14 cellular contexts compared by ENCODE assay signal in the genomic region with DNA sequence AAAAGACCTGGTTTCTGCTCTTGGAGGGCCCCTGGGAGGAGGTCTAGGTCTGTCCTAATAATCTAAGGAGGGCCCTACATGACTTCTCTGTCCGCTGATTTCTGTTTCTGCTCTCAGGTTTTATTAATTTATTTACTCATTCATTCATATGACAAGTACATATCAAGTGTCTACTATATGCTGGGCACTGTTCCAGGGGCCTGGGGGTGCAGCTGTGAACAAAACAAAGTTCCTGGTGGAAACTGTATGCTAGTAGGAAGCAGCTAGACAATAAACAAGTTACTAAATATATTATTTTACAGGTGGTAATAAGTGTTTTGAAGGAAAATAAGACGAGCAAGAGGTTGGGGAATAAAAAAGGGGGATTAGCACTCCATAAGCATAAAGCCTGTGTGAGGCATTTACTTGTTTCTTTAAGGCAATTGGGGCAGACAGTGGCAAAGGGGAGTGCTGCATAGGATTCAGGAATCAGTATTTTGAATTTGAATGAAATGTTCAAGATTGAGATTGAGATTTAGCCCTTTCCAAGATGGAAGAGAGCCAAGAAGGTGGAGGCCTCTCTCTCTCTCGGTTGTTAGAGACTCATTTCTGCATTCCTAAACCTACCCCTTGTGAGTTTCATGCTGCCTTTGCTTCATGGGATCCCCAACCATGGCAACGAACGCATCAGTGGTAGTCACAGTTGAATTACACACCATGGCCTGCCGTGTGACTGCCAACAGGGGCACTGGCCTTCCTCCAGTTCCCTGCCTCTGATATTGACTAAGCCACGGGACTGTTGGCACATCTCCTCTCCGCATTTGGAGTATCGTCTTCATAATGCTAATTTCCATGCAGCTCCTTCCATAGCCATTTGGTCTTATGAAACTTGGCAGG. TPM values are rescaled to one million over a fixed set of nuclear protein-coding genes. Genes with fewer than 3 reads are reported as not detected.
DNase-seq lines count a peak whose midpoint lies in the region; ATAC-seq and TF ChIP-seq lines count a peak whose summit lies in the region.
"Had no signal": no experiment of that assay in that cellular context is flagged by ENCODE, and none has a peak within 500 bp of the region (broad histone marks: within the 10 kb centered on the region; RNA-seq: fewer than 3 reads in every experiment).

No MANE protein-coding gene starts in this region.

- no peaks in the 10 kb centered on the region for H3K4me1 ChIP-seq in endodermal cell (ENCODE audit: control insufficient read depth, insufficient read depth, low read length)
- H3K4me1 ChIP-seq in osteoblast (ENCODE audit: insufficient read depth, low read length), result peaks cover 5% of the 10 kb centered on the region

- no peaks in the 10 kb centered on the region for H3K36me3 Mint-ChIP-seq in endodermal cell (ENCODE audit: low read depth)

- H3K79me2 ChIP-seq in osteoblast (ENCODE audit: insufficient read depth, low read length), result no peaks in the 10 kb centered on the region

- H3K4me2 ChIP-seq in osteoblast (ENCODE audit: insufficient read depth, low read length), result no peak overlapping the region

- no peak overlapping the region for H3K4me3 Mint-ChIP-seq in endodermal cell
- H3K4me3 Mint-ChIP-seq: activated naive CD8-positive, alpha-beta T cell treated with anti-CD3 and anti-CD28 coated beads, Interleukin-2, amount 50 U/mL, for 24 hours; dendritic cell treated with granulocyte-macrophage colony-stimulating factor and Interleukin-4, amounts not matched to agents 40 ng/mL and 50 ng/mL, for 4 days had no signal

- H3K27me3 ChIP-seq in endodermal cell (ENCODE audit: control insufficient read depth, insufficient read depth, low read length, poor library complexity, severe bottlenecking) (peaks cover 20% of the 10 kb centered on the region), osteoblast (ENCODE audit: insufficient read depth, low read length) (peaks cover 6% of the 10 kb centered on the region)

- H3K27me3 Mint-ChIP-seq in endodermal cell (ENCODE audit: insufficient read depth), result peaks cover 81% of the 10 kb centered on the region

- no peaks in the 10 kb centered on the region for H3K9me3 ChIP-seq in endodermal cell (ENCODE audit: control insufficient read depth, low read length)
- no peaks in the 10 kb centered on the region for H3K9me3 ChIP-seq in osteoblast (ENCODE audit: low read depth, low read length)

- no peak overlapping the region for H3K27ac Mint-ChIP-seq in endodermal cell
- H3K27ac Mint-ChIP-seq: activated naive CD8-positive, alpha-beta T cell treated with anti-CD3 and anti-CD28 coated beads, Interleukin-2, amount 50 U/mL, for 24 hours; dendritic cell treated with granulocyte-macrophage colony-stimulating factor and Interleukin-4, amounts not matched to agents 40 ng/mL and 50 ng/mL, for 4 days had no signal

- 88 to 92% methylated on average over 6 to 9 of the region's 9 CpGs for WGBS in endodermal cell (ENCODE audit: insufficient coverage in 1 of 2, insufficient read length in 1 of 2), 2 experiments

- no peaks in the 10 kb centered on the region for H4K20me1 ChIP-seq in osteoblast (ENCODE audit: insufficient read depth, low read length)

- H3K9ac ChIP-seq in endodermal cell (ENCODE audit: extremely low read depth, low read length, poor library complexity, severe bottlenecking), result no peak overlapping the region

- H3K27ac ChIP-seq in endodermal cell (ENCODE audit: low read depth, low read length) (peak overlapping the region; percentile 44), osteoblast (ENCODE audit: low read depth, low read length) (no peak overlapping the region)
- H3K27ac ChIP-seq: HL-60 had no signal

- no peak overlapping the region for H3K4me3 ChIP-seq in AG10803 (ENCODE audit: low read length)
- no peak overlapping the region for H3K4me3 ChIP-seq in endodermal cell (ENCODE audit: low read length)
- H3K4me3 ChIP-seq in osteoblast (ENCODE audit: insufficient read depth, low read length), result no peak overlapping the region

- no peak overlapping the region for H2AFZ ChIP-seq in osteoblast (ENCODE audit: low read length)

- no peaks in the 10 kb centered on the region for H3K9me3 Mint-ChIP-seq in endodermal cell
- H3K9me3 Mint-ChIP-seq: activated naive CD8-positive, alpha-beta T cell treated with anti-CD3 and anti-CD28 coated beads, Interleukin-2, amount 50 U/mL, for 24 hours; dendritic cell treated with granulocyte-macrophage colony-stimulating factor and Interleukin-4, amounts not matched to agents 40 ng/mL and 50 ng/mL, for 4 days had no signal

- ATAC-seq in HG03039 (IDR thresholded peaks at IDR 0.05; ENCODE audit: unreplicated experiment) (no peak), GM21447 (IDR thresholded peaks at IDR 0.05; ENCODE audit: unreplicated experiment) (no peak)
- ATAC-seq: activated naive CD8-positive, alpha-beta T cell treated with anti-CD3 and anti-CD28 coated beads, Interleukin-2, amount 50 U/mL, for 24 hours had no signal

- TF ChIP-seq CTCF in AG10803 (conservative IDR thresholded peaks at IDR 0.05; ENCODE audit: low read length) (no peak), endodermal cell (conservative IDR thresholded peaks at IDR 0.05) (no peak), osteoblast (IDR thresholded peaks at IDR 0.05; ENCODE audit: extremely low read depth, low read depth, low read length) (no peak)

- DNase-seq in AG10803 (ENCODE audit: low read depth), result peak; percentile 4
- DNase-seq in LHCN-M2 (ENCODE audit: low read depth), result peak; percentile 33
- DNase-seq in NCI-H345 (lab: John Stamatoyannopoulos, UW), result peak; percentile 93
- no peak for DNase-seq in endodermal cell
- DNase-seq in osteoblast (ENCODE audit: insufficient read length, low spot score, missing footprints), result no peak
- no peak for DNase-seq in activated CD4-positive, alpha-beta T cell treated with anti-CD3 and anti-CD28 coated beads for 48 hours
- DNase-seq: activated naive CD8-positive, alpha-beta T cell treated with anti-CD3 and anti-CD28 coated beads, Interleukin-2, amount 50 U/mL, for 24 hours; kidney; stimulated activated CD4-positive, alpha-beta T cell treated with anti-CD3 and anti-CD28 coated beads, Interleukin-15, amount 100 ng/mL, for 24 hours had no signal

- H3K36me3 ChIP-seq in endodermal cell (ENCODE audit: control insufficient read depth, insufficient read depth, low read length), result no peaks in the 10 kb centered on the region
- H3K36me3 ChIP-seq in osteoblast (ENCODE audit: insufficient read depth, low read length), result no peaks in the 10 kb centered on the region

- no peaks in the 10 kb centered on the region for H3K4me1 Mint-ChIP-seq in endodermal cell
- H3K4me1 Mint-ChIP-seq: activated naive CD8-positive, alpha-beta T cell treated with anti-CD3 and anti-CD28 coated beads, Interleukin-2, amount 50 U/mL, for 24 hours had no signal

RNA-seq across cellular contexts. Expression of a gene that starts 28.3 kb away (rescaled TPM):
- not detected in 2 replicates for total RNA-seq in LHCN-M2 (2014; rRNA removed)
- not detected for polyA plus RNA-seq in LHCN-M2 (2012)
- under 1 TPM; 0.33 to 0.48 TPM for total RNA-seq in endodermal cell
- 1.0 TPM for polyA plus RNA-seq in endodermal cell (2013, experiment 1 of 2)
- polyA plus RNA-seq in endodermal cell (2013, experiment 2 of 2), result 0.91 TPM
- under 0.01 and 0.36 TPM in 2 replicates for total RNA-seq in osteoblast
- polyA plus RNA-seq: AG04450 had no signal

RNA-seq across cellular contexts. Expression of a gene that starts 47.9 kb away (rescaled TPM):
- total RNA-seq in LHCN-M2 (2014; rRNA removed) (0.06 and 0.83 TPM in 2 replicates), endodermal cell (1 to 10 TPM; 1.1 to 1.2 TPM), osteoblast (not detected in 2 replicates)
- polyA plus RNA-seq in LHCN-M2 (2012), result 0.06 TPM
- polyA plus RNA-seq in endodermal cell (2013, experiment 1 of 2), result 0.75 TPM
- polyA plus RNA-seq in endodermal cell (2013, experiment 2 of 2), result 0.37 TPM
- polyA plus RNA-seq: AG04450 had no signal

Comparison
In these comparisons a context has a peak if more than half of its experiments do, and no peak if none do; other contexts are left out.
1. DNase-seq: peak in AG10803 (single experiment), LHCN-M2 (single experiment) and NCI-H345 (single experiment); none in endodermal cell (single experiment), osteoblast (single experiment) and activated CD4-positive, alpha-beta T cell treated with anti-CD3 and anti-CD28 coated beads for 48 hours (single experiment).